8 cellular contexts compared by ENCODE assay signal in genomic region chr3:44554626-44555592, GRCh38. TPM values are rescaled to one million over a fixed set of nuclear protein-coding genes. Genes with fewer than 3 reads are reported as not detected.
DNase-seq lines count a peak whose midpoint lies in the region; ATAC-seq and TF ChIP-seq lines count a peak whose summit lies in the region.

TSS of gene ZKSCAN7 (plus strand) at chr3:44555193. CDS start at chr3:44557048, 1,855 bp downstream.

- ATAC-seq in GM21717 (IDR thresholded peaks at IDR 0.05; ENCODE audit: unreplicated experiment): peak; percentile 58
- ATAC-seq in GM21825 (IDR thresholded peaks at IDR 0.05; ENCODE audit: unreplicated experiment): no peak

- TF ChIP-seq CTCF in epithelial cell of proximal tubule (conservative IDR thresholded peaks at IDR 0.05; ENCODE audit: low read depth, low read length): no peak

- DNase-seq in DMS79 (lab: John Stamatoyannopoulos, UW) (peak; percentile 43), NCI-H2171 treated with DMSO at 0.1 percent for 48 hours (lab: John Stamatoyannopoulos, UW) (peak; percentile 64), activated T-cell treated with anti-CD3 and anti-CD28 coated beads for 48 hours (ENCODE audit: low read depth) (peak; percentile 54), epithelial cell of proximal tubule (ENCODE audit: low read depth) (no peak), middle frontal gyrus (ENCODE audit: extremely low spot score, low spot score) (peak; percentile 53)
- peak; percentile 8 to 25 for DNase-seq in stimulated activated CD8-positive, alpha-beta memory T cell treated with anti-CD3 and anti-CD28 coated beads, Interleukin-2, amount 100 ng/mL, for 1 hour (ENCODE audit: low read depth in 2 of 2)

- peak within 1 kb of the TSS; percentile 71 for H3K4me3 ChIP-seq in epithelial cell of proximal tubule (ENCODE audit: low read depth, low read length)

RNA-seq across cellular contexts. Expression of gene ZKSCAN7, which starts in this region (rescaled TPM):
- total RNA-seq in epithelial cell of proximal tubule: 3.5 and 5.7 TPM in 2 replicates
